ENCODE assay signal across 1 cellular context in the genomic region with DNA sequence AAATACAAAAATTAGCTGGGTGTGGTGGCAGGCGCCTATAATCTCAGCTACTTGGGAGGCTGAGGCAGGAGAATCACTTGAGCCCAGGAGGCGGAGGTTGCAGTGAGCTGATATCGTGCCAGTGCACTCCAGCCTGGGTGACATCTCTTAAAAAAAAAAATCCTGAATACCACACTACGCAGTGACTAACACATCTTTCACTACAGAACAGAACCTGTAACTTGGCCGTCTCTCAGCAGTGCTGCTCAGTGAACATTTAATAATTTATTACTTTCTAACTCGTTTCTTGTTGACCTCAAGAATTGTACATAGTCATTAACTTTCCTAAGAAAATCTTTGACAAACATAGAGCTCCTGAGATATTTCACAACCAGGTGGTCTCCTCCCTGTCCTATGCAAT.
TF ChIP-seq lines count a peak whose summit lies in the region.

No MANE protein-coding gene starts in this region.

TF ChIP-seq in GM23338, 12 proteins besides CTCF, POLR2A, EP300 and RAD21 (continued from another document):
- TF ChIP-seq, protein P1, sequence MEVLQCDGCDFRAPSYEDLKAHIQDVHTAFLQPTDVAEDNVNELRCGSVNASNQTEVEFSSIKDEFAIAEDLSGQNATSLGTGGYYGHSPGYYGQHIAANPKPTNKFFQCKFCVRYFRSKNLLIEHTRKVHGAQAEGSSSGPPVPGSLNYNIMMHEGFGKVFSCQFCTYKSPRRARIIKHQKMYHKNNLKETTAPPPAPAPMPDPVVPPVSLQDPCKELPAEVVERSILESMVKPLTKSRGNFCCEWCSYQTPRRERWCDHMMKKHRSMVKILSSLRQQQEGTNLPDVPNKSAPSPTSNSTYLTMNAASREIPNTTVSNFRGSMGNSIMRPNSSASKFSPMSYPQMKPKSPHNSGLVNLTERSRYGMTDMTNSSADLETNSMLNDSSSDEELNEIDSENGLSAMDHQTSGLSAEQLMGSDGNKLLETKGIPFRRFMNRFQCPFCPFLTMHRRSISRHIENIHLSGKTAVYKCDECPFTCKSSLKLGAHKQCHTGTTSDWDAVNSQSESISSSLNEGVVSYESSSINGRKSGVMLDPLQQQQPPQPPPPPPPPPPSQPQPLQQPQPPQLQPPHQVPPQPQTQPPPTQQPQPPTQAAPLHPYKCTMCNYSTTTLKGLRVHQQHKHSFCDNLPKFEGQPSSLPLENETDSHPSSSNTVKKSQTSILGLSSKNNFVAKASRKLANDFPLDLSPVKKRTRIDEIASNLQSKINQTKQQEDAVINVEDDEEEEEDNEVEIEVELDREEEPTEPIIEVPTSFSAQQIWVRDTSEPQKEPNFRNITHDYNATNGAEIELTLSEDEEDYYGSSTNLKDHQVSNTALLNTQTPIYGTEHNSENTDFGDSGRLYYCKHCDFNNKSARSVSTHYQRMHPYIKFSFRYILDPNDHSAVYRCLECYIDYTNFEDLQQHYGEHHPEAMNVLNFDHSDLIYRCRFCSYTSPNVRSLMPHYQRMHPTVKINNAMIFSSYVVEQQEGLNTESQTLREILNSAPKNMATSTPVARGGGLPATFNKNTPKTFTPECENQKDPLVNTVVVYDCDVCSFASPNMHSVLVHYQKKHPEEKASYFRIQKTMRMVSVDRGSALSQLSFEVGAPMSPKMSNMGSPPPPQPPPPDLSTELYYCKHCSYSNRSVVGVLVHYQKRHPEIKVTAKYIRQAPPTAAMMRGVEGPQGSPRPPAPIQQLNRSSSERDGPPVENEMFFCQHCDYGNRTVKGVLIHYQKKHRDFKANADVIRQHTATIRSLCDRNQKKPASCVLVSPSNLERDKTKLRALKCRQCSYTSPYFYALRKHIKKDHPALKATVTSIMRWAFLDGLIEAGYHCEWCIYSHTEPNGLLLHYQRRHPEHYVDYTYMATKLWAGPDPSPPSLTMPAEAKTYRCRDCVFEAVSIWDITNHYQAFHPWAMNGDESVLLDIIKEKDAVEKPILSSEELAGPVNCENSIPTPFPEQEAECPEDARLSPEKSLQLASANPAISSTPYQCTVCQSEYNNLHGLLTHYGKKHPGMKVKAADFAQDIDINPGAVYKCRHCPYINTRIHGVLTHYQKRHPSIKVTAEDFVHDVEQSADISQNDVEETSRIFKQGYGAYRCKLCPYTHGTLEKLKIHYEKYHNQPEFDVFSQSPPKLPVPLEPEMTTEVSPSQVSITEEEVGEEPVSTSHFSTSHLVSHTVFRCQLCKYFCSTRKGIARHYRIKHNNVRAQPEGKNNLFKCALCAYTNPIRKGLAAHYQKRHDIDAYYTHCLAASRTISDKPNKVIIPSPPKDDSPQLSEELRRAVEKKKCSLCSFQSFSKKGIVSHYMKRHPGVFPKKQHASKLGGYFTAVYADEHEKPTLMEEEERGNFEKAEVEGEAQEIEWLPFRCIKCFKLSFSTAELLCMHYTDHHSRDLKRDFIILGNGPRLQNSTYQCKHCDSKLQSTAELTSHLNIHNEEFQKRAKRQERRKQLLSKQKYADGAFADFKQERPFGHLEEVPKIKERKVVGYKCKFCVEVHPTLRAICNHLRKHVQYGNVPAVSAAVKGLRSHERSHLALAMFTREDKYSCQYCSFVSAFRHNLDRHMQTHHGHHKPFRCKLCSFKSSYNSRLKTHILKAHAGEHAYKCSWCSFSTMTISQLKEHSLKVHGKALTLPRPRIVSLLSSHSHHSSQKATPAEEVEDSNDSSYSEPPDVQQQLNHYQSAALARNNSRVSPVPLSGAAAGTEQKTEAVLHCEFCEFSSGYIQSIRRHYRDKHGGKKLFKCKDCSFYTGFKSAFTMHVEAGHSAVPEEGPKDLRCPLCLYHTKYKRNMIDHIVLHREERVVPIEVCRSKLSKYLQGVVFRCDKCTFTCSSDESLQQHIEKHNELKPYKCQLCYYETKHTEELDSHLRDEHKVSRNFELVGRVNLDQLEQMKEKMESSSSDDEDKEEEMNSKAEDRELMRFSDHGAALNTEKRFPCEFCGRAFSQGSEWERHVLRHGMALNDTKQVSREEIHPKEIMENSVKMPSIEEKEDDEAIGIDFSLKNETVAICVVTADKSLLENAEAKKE (CRISPR knock-in tag; IDR thresholded peaks at IDR 0.05): no peak
- TF ChIP-seq NANOG (IDR thresholded peaks at IDR 0.05; ENCODE audit: borderline replicate concordance) (no peak), POLR2AphosphoS5 (IDR thresholded peaks at IDR 0.05; ENCODE audit: low read depth) (no peak)
- TF ChIP-seq, protein P2, sequence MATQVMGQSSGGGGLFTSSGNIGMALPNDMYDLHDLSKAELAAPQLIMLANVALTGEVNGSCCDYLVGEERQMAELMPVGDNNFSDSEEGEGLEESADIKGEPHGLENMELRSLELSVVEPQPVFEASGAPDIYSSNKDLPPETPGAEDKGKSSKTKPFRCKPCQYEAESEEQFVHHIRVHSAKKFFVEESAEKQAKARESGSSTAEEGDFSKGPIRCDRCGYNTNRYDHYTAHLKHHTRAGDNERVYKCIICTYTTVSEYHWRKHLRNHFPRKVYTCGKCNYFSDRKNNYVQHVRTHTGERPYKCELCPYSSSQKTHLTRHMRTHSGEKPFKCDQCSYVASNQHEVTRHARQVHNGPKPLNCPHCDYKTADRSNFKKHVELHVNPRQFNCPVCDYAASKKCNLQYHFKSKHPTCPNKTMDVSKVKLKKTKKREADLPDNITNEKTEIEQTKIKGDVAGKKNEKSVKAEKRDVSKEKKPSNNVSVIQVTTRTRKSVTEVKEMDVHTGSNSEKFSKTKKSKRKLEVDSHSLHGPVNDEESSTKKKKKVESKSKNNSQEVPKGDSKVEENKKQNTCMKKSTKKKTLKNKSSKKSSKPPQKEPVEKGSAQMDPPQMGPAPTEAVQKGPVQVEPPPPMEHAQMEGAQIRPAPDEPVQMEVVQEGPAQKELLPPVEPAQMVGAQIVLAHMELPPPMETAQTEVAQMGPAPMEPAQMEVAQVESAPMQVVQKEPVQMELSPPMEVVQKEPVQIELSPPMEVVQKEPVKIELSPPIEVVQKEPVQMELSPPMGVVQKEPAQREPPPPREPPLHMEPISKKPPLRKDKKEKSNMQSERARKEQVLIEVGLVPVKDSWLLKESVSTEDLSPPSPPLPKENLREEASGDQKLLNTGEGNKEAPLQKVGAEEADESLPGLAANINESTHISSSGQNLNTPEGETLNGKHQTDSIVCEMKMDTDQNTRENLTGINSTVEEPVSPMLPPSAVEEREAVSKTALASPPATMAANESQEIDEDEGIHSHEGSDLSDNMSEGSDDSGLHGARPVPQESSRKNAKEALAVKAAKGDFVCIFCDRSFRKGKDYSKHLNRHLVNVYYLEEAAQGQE (IDR thresholded peaks at IDR 0.05; ENCODE audit: unreplicated experiment): no peak
